8 cellular contexts compared by ENCODE assay signal in the genomic region with DNA sequence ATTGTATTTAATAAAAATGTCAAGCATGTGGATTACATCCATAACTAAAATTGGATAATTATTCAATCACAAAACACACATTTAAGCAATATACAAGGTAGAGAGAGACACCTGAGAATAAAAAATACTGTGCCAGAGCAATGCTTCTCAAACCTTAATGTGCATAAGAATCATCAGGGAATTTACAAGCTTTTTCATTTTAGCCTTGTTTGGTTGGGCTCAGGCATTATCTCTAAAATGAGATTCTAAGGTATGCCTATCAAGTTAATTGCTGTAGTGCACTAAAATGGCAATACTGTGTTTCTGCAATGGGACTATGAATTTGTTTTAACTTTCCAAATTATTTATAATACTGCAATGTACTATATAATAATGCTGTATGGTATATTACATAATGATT. TPM values are rescaled to one million over a fixed set of nuclear protein-coding genes. Genes with fewer than 3 reads are reported as not detected.
A peak's percentile ranks its signal among the peaks of the same experiment; 100 is the strongest.
DNase-seq lines count a peak whose midpoint lies in the region; ATAC-seq and TF ChIP-seq lines count a peak whose summit lies in the region.

No MANE protein-coding gene starts in this region.

- H3K27ac ChIP-seq in VCaP, result peak overlapping the region; percentile 85

- no peak for ATAC-seq in HG02973 (IDR thresholded peaks at IDR 0.05; ENCODE audit: unreplicated experiment)
- ATAC-seq in HG03025 (IDR thresholded peaks at IDR 0.05; ENCODE audit: low FRiP score, unreplicated experiment), result no peak

- no peak for TF ChIP-seq CTCF in VCaP (conservative IDR thresholded peaks at IDR 0.05)
- TF ChIP-seq CTCF in foreskin fibroblast (IDR thresholded peaks at IDR 0.05; ENCODE audit: low read depth, low read length), result no peak

- no peaks in the 10 kb centered on the region for H3K27me3 ChIP-seq in H7 (ENCODE audit: control insufficient read depth, insufficient read depth, low read length)

- H3K4me3 ChIP-seq in H7 (ENCODE audit: insufficient read depth, low read depth, low read length) (peak overlapping the region; percentile 88), foreskin fibroblast (ENCODE audit: low read depth in 1 of 2, low read length in 2 of 2) (peak overlapping the region; percentile 77 to 97), skeletal muscle cell (ENCODE audit: low read depth, low read length) (peak overlapping the region; percentile 95)

- DNase-seq in H7 (no peak), foreskin fibroblast (no peak), skeletal muscle cell (ENCODE audit: low read depth) (no peak), KG1 (lab: John Stamatoyannopoulos, UW) (no peak)
- DNase-seq in activated CD4-positive, alpha-beta T cell treated with anti-CD3 and anti-CD28 coated beads, Interleukin-2, amount 50 U/mL, for 48 hours, result no peak

- H3K36me3 ChIP-seq in H7 (replicated peaks; ENCODE audit: control insufficient read depth, insufficient read depth, low read length), result no peaks in the 10 kb centered on the region

RNA-seq across cellular contexts. Expression of a gene that starts 1.0 kb away (rescaled TPM):
- 75.5 and 84.6 TPM in 2 replicates for total RNA-seq in H7 (2014; rRNA removed; shearing (Covaris generic))

RNA-seq across cellular contexts. Expression of a gene that starts 20.7 kb away (rescaled TPM):
- 303 and 311 TPM in 2 replicates for total RNA-seq in H7 (2014; rRNA removed; shearing (Covaris generic))

RNA-seq across cellular contexts. Expression of a gene that starts 30.0 kb away (rescaled TPM):
- total RNA-seq in H7 (2014; rRNA removed; shearing (Covaris generic)), result 63.3 and 77.2 TPM in 2 replicates
